ENCODE assay signal across 18 cellular contexts in genomic region chr11:66920978-66921784, GRCh38.
A peak's percentile ranks its signal among the peaks of the same experiment; 100 is the strongest.
DNase-seq lines count a peak whose midpoint lies in the region; ATAC-seq lines count a peak whose summit lies in the region.
"Had no signal": no experiment of that assay in that cellular context is flagged by ENCODE, and none has a peak within 500 bp of the region (broad histone marks: within the 10 kb centered on the region; RNA-seq: fewer than 3 reads in every experiment).

No MANE protein-coding gene starts in this region.

- H3K27ac ChIP-seq in iPS-20b (ENCODE audit: low read length), result peak overlapping the region; percentile 51
- H3K27ac ChIP-seq: cardiac muscle cell, foreskin keratinocyte, transverse colon, VCaP had no signal

- peaks cover 12% of the 10 kb centered on the region; the same call in 1 of the 2 replicates for H3K4me1 ChIP-seq in iPS-20b (ENCODE audit: insufficient read depth, low read length)
- H3K4me1 ChIP-seq: foreskin keratinocyte had no signal

- H3K4me3 ChIP-seq in iPS-20b (ENCODE audit: low read length), result no peak overlapping the region
- H3K4me3 ChIP-seq: cardiac muscle cell, lung, transverse colon had no signal

- H3K9ac ChIP-seq in iPS-20b (ENCODE audit: low read depth, low read length), result peak overlapping the region; percentile 52; the same call in 1 of the 2 replicates

- DNase-seq in SIG-M5 treated with dmso at 0.1 percent for 504 hours (lab: John Stamatoyannopoulos, UW; ENCODE audit: unreplicated experiment) (peak; percentile 82), SIG-M5 (lab: John Stamatoyannopoulos, UW) (no peak), SKM-1 treated with dmso at 0.1 percent for 144 hours (lab: John Stamatoyannopoulos, UW; ENCODE audit: unreplicated experiment) (peak; percentile 36), NCI-H187 (lab: John Stamatoyannopoulos, UW) (no peak), DMS153 (lab: John Stamatoyannopoulos, UW) (no peak), SW 1271 (lab: John Stamatoyannopoulos, UW) (no peak)
- DNase-seq: CD4-positive, CD25-positive, alpha-beta regulatory T cell; foreskin keratinocyte; naive B cell; NCI-H1105 treated with DMSO at 0.1 percent for 48 hours; NCI-H446 treated with DMSO at 0.1 percent for 48 hours; transverse colon had no signal

- H3K9me3 ChIP-seq in iPS-20b (ENCODE audit: insufficient read depth, low read depth, low read length), result peaks cover 4% of the 10 kb centered on the region; the same call in 1 of the 2 replicates
- H3K9me3 ChIP-seq: transverse colon had no signal

- no peaks in the 10 kb centered on the region for H3K36me3 ChIP-seq in iPS-20b (ENCODE audit: insufficient read depth, low read depth, low read length)
- H3K36me3 ChIP-seq: cardiac muscle cell, transverse colon had no signal

- ATAC-seq in GM19452 (IDR thresholded peaks at IDR 0.05; ENCODE audit: unreplicated experiment), result no peak
- ATAC-seq: foreskin keratinocyte; stimulated activated effector memory CD8-positive, alpha-beta T cell treated with anti-CD3 and anti-CD28 coated beads, Interleukin-12 subunit alpha, Interleukin-12 subunit beta, amount 100 ng/mL, for 72 hours had no signal

- H3K27me3 ChIP-seq in iPS-20b (ENCODE audit: insufficient read depth, low read length), result no peaks in the 10 kb centered on the region
- H3K27me3 ChIP-seq: cardiac muscle cell, foreskin keratinocyte, transverse colon had no signal

Comparison
In these comparisons a context has a peak if more than half of its experiments do, and no peak if none do; other contexts are left out.
1. DNase-seq: peak in SIG-M5 treated with dmso at 0.1 percent for 504 hours (single experiment) and SKM-1 treated with dmso at 0.1 percent for 144 hours (single experiment); none in SIG-M5 (single experiment), NCI-H187 (0 of 2), DMS153 (single experiment) and SW 1271 (0 of 2).